7 cellular contexts compared by ENCODE assay signal in the genomic region with DNA sequence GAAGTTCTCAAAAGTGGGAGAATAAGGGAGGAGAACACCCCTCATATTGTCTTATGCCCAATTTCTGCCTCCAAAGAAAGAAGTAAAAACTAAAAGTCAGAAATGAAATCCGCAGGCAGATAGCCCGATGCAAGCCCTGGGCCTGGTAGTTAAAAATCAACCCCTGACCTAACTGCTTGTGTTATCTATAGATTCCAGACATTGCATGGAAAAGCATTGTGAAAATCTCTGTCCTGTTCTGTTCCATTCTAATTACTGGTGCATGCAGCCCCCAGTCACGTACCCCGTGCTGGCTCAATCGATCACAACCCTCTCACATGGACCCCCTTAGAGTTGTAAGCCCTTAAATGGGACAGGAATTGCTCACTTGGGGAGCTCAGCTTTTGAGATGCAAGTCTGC. TPM values are rescaled to one million over a fixed set of nuclear protein-coding genes. Genes with fewer than 3 reads are reported as not detected.
"Had no signal": no experiment of that assay in that cellular context is flagged by ENCODE, and none has a peak within 500 bp of the region (broad histone marks: within the 10 kb centered on the region; RNA-seq: fewer than 3 reads in every experiment).

No MANE protein-coding gene starts in this region.

RNA-seq across cellular contexts. Expression of gene OR2AT4, which starts 50.0 kb away (rescaled TPM):
- total RNA-seq: LHCN-M2, MCF 10A, NCI-H460, OCI-LY7, Right ventricle myocardium inferior, RPMI7951, SJCRH30 had no signal
